In genomic region chr15:64763021-64763420, GRCh38 we compare ENCODE assay signal across 28 cellular contexts. TPM values are rescaled to one million over a fixed set of nuclear protein-coding genes. Genes with fewer than 3 reads are reported as not detected.
DNase-seq lines count a peak whose midpoint lies in the region; ATAC-seq and TF ChIP-seq lines count a peak whose summit lies in the region.
"Had no signal": no experiment of that assay in that cellular context is flagged by ENCODE, and none has a peak within 500 bp of the region (broad histone marks: within the 10 kb centered on the region; RNA-seq: fewer than 3 reads in every experiment).

No MANE protein-coding gene starts in this region.

- H2AFZ ChIP-seq in trophoblast cell (ENCODE audit: insufficient read depth, low read length, poor library complexity), result no peak overlapping the region

- WGBS in trophoblast cell (ENCODE audit: extremely low coverage, insufficient coverage, insufficient read length), result no CpG with 5 or more reads among the region's 8 CpGs

- peak overlapping the region; percentile 4 for H3K4ac ChIP-seq in trophoblast cell (ENCODE audit: low read depth, low read length)

- no peak overlapping the region for H3K9ac ChIP-seq in trophoblast cell (ENCODE audit: low read length)

- H3K36me3 ChIP-seq in trophoblast cell (ENCODE audit: control insufficient read depth in 1 of 2, insufficient read depth in 2 of 2, low read length in 2 of 2) (peaks cover 3 to 4% of the 10 kb centered on the region in 2 experiments), uterus (no peaks in the 10 kb centered on the region)
- H3K36me3 ChIP-seq: breast epithelium, pancreas, right lobe of liver, tibial nerve, WERI-Rb-1 had no signal

- ATAC-seq in Right ventricle myocardium superior (ENCODE audit: poor library complexity) (peak; percentile 29), Right ventricle myocardium inferior (no peak), left cardiac atrium (peak; percentile 60 to 69), GM18505 (IDR thresholded peaks at IDR 0.05; ENCODE audit: unreplicated experiment) (no peak)
- ATAC-seq: naive thymus-derived CD4-positive, alpha-beta T cell; pancreas had no signal

- H3K4me3 ChIP-seq in trophoblast cell (ENCODE audit: low read depth, low read length) (no peak overlapping the region), uterus (no peak overlapping the region)
- H3K4me3 ChIP-seq: breast epithelium, pancreas, right lobe of liver, tibial nerve had no signal

- TF ChIP-seq POLR2A in uterus (IDR thresholded peaks at IDR 0.05), result no peak
- TF ChIP-seq POLR2A in GM18505 (IDR thresholded peaks at IDR 0.05; ENCODE audit: borderline replicate concordance, extremely low read depth, insufficient read depth, insufficient read length), result no peak

- intact Hi-C loops in Right ventricle myocardium superior (cut with DNase I), result no loop called here
- intact Hi-C loops in Right ventricle myocardium inferior (cut with DNase I), result no loop called here
- intact Hi-C loops in left cardiac atrium (cut with DNase I), result no loop called here
- intact Hi-C loops in uterus (cut with DNase I; ENCODE audit: low total_unique reads), result no loop called here

- no peak overlapping the region for H3K23ac ChIP-seq in trophoblast cell (ENCODE audit: low read length)

- H3K14ac ChIP-seq in trophoblast cell (ENCODE audit: low read length), result no peak overlapping the region

- H3K27ac ChIP-seq in trophoblast cell (ENCODE audit: low read depth, low read length) (no peak overlapping the region), uterus (peak overlapping the region; percentile 52 to 59)
- H3K27ac ChIP-seq: 22Rv1, pancreas, right lobe of liver, WERI-Rb-1 had no signal

- TF ChIP-seq CTCF in uterus (IDR thresholded peaks at IDR 0.05), result no peak

- peaks cover 3% of the 10 kb centered on the region for H3K9me3 ChIP-seq in trophoblast cell (ENCODE audit: insufficient read depth, low read depth, low read length)
- no peaks in the 10 kb centered on the region for H3K9me3 ChIP-seq in uterus
- H3K9me3 ChIP-seq: breast epithelium, pancreas, right lobe of liver, tibial nerve had no signal

- no peak overlapping the region for H3K4me2 ChIP-seq in trophoblast cell (ENCODE audit: low read length)

- no peak overlapping the region for H2BK120ac ChIP-seq in trophoblast cell (ENCODE audit: insufficient read depth, low read length, poor library complexity)

- no peak overlapping the region for H4K8ac ChIP-seq in trophoblast cell (ENCODE audit: low read depth, low read length)

- H4K12ac ChIP-seq in trophoblast cell (ENCODE audit: low read depth, low read length), result no peak overlapping the region

- H3K79me1 ChIP-seq in trophoblast cell (ENCODE audit: low read length), result no peaks in the 10 kb centered on the region

- H4K91ac ChIP-seq in trophoblast cell (ENCODE audit: low read depth, low read length), result no peak overlapping the region

- H3K4me1 ChIP-seq in trophoblast cell (ENCODE audit: control insufficient read depth in 1 of 2, insufficient read depth in 2 of 2, low read length in 2 of 2) (peaks cover 0 to 6% of the 10 kb centered on the region in 2 experiments), uterus (no peaks in the 10 kb centered on the region)
- H3K4me1 ChIP-seq: breast epithelium, pancreas, tibial nerve had no signal

- H3K18ac ChIP-seq in trophoblast cell (ENCODE audit: low read length), result no peak overlapping the region

- no peak overlapping the region for H2BK12ac ChIP-seq in trophoblast cell (ENCODE audit: low read length)

- H3K79me2 ChIP-seq in trophoblast cell (ENCODE audit: control insufficient read depth, insufficient read depth, low read length, poor library complexity), result peaks cover 2% of the 10 kb centered on the region

- no peak for DNase-seq in Right ventricle myocardium superior
- DNase-seq in Right ventricle myocardium inferior (ENCODE audit: missing footprints), result no peak
- no peak for DNase-seq in left cardiac atrium
- DNase-seq in trophoblast cell, result no peak
- no peak for DNase-seq in uterus
- DNase-seq in GM03348 (ENCODE audit: low spot score), result no peak
- DNase-seq in iPS-NIHi11 (ENCODE audit: low spot score), result no peak
- DNase-seq: activated CD4-positive, alpha-beta T cell treated with anti-CD3 and anti-CD28 coated beads, Interleukin-2, amount 10 ng/mL, durations not matched to agents 7 days and 5 days; activated effector memory CD4-positive, alpha-beta T cell treated with anti-CD3 and anti-CD28 coated beads, Interleukin-2, amount 50 U/mL, for 16 hours; activated T-cell treated with anti-CD3 and anti-CD28 coated beads, Interleukin-2, amount 50 U/mL, for 1 hour; anterior cingulate cortex; C1 segment of cervical spinal cord; effector CD4-positive, alpha-beta T cell; glutamatergic neuron; islet precursor cell; naive thymus-derived CD4-positive, alpha-beta T cell; NCI-H446 treated with DMSO at 0.1 percent for 48 hours; NCI-H82; pancreas; right lobe of liver; stimulated activated CD4-positive, alpha-beta T cell treated with anti-CD3 and anti-CD28 coated beads, Interleukin-12 subunit alpha, Interleukin-12 subunit beta, amount 100 ng/mL, for 4 hours; stimulated activated CD4-positive, alpha-beta T cell treated with anti-CD3 and anti-CD28 coated beads, Interleukin-4, amount 100 ng/mL, for 1 hour; T1000; WERI-Rb-1 had no signal

- no peak overlapping the region for H2AK5ac ChIP-seq in trophoblast cell (ENCODE audit: low read length)

- H3K27me3 ChIP-seq in trophoblast cell (ENCODE audit: insufficient read depth, low read length), result no peaks in the 10 kb centered on the region
- no peaks in the 10 kb centered on the region for H3K27me3 ChIP-seq in uterus
- H3K27me3 ChIP-seq: breast epithelium, pancreas, right lobe of liver, tibial nerve had no signal

- H2BK5ac ChIP-seq in trophoblast cell (ENCODE audit: low read depth, low read length, poor library complexity), result no peak overlapping the region

RNA-seq across cellular contexts. Expression of gene RBPMS2, which starts 12.4 kb away (rescaled TPM):
- 215 TPM for total RNA-seq in Right ventricle myocardium superior
- total RNA-seq in Right ventricle myocardium inferior, result 255 TPM
- 100 to 1,000 TPM; 312 to 403 TPM for total RNA-seq in left cardiac atrium
- polyA plus RNA-seq in trophoblast cell (2013), result 49.4 and 49.5 TPM in 2 replicates
- total RNA-seq in uterus, result 10 to 100 TPM in 1 of 4 donors, 1 to 10 TPM in 3; 1.5 to 58.4 (median 6.4) TPM
- polyA plus RNA-seq: naive thymus-derived CD4-positive, alpha-beta T cell had no signal

Comparison
In these comparisons a context has a peak if more than half of its experiments do, and no peak if none do; other contexts are left out.
1. ATAC-seq: peak in Right ventricle myocardium superior (single experiment) and left cardiac atrium (2 of 2); none in Right ventricle myocardium inferior (single experiment) and GM18505 (single experiment).